ENCODE assay signal across 20 cellular contexts in the genomic region with DNA sequence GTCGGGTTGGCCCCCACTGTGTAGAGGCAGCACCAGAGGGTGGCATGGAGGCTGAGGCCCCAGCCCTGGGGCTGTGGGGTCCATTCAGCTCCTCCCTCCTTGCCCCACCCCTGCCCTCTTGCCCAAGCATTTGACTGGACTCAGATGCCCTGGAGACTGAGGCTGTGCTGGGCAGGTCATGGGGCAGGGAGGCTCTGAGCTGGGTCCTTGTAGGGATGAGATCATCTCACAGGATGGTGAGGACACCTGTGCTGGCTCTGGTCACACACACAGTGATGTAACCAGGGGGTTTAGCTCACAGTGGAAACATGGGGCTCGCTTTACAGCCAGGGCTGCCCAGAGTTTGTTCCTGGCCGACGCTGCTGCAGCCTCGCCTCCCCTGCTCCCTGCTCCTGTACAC. TPM values are rescaled to one million over a fixed set of nuclear protein-coding genes. Genes with fewer than 3 reads are reported as not detected.
"Had no signal": no experiment of that assay in that cellular context is flagged by ENCODE, and none has a peak within 500 bp of the region (broad histone marks: within the 10 kb centered on the region; RNA-seq: fewer than 3 reads in every experiment).

No MANE protein-coding gene starts in this region.

- H3K4me3 ChIP-seq: ascending aorta, colonic mucosa had no signal

- H3K27ac ChIP-seq: colonic mucosa, WERI-Rb-1 had no signal

- H3K4me1 ChIP-seq: colonic mucosa had no signal

- H3K9me3 Mint-ChIP-seq: activated CD8-positive, alpha-beta T cell treated with anti-CD3 and anti-CD28 coated beads for 36 hours; activated naive CD8-positive, alpha-beta T cell treated with anti-CD3 and anti-CD28 coated beads, Interleukin-2, amount 50 U/mL, for 24 hours; activated T-helper 1 cell treated with anti-CD3 and anti-CD28 coated beads, Interleukin-12 subunit alpha, Interleukin-12 subunit beta, Interleukin-2, Interleukin-4 antibody, amounts not matched to agents 30 ng/mL and 10 ng/mL and 1 ng/mL, durations not matched to agents 14 hours and 24 hours and 36 hours; naive thymus-derived CD8-positive, alpha-beta T cell had no signal

- H3K27ac Mint-ChIP-seq: activated CD4-positive, alpha-beta T cell treated with anti-CD3 and anti-CD28 coated beads for 36 hours; activated CD8-positive, alpha-beta T cell treated with anti-CD3 and anti-CD28 coated beads for 36 hours; activated naive CD8-positive, alpha-beta T cell treated with anti-CD3 and anti-CD28 coated beads, Interleukin-2, amount 50 U/mL, for 24 hours; activated T-helper 1 cell treated with anti-CD3 and anti-CD28 coated beads, Interleukin-12 subunit alpha, Interleukin-12 subunit beta, Interleukin-2, Interleukin-4 antibody, amounts not matched to agents 30 ng/mL and 10 ng/mL and 1 ng/mL, durations not matched to agents 14 hours and 24 hours and 36 hours had no signal

- H3K4me1 Mint-ChIP-seq: activated CD4-positive, alpha-beta T cell treated with anti-CD3 and anti-CD28 coated beads for 36 hours; activated naive CD8-positive, alpha-beta T cell treated with anti-CD3 and anti-CD28 coated beads, Interleukin-2, amount 50 U/mL, for 24 hours; naive thymus-derived CD8-positive, alpha-beta T cell had no signal

- H3K36me3 Mint-ChIP-seq: naive thymus-derived CD8-positive, alpha-beta T cell had no signal

- H3K27me3 Mint-ChIP-seq: activated CD4-positive, alpha-beta T cell treated with anti-CD3 and anti-CD28 coated beads for 36 hours; activated CD8-positive, alpha-beta T cell treated with anti-CD3 and anti-CD28 coated beads for 36 hours; activated naive CD8-positive, alpha-beta T cell treated with anti-CD3 and anti-CD28 coated beads, Interleukin-2, amount 50 U/mL, for 24 hours had no signal

- ATAC-seq: activated CD4-positive, alpha-beta T cell treated with anti-CD3 and anti-CD28 coated beads for 36 hours; activated CD8-positive, alpha-beta T cell treated with anti-CD3 and anti-CD28 coated beads for 36 hours; activated naive CD8-positive, alpha-beta T cell treated with anti-CD3 and anti-CD28 coated beads, Interleukin-2, amount 50 U/mL, for 24 hours; naive thymus-derived CD8-positive, alpha-beta T cell had no signal

- H3K27me3 ChIP-seq: ascending aorta, colonic mucosa had no signal

- H3K36me3 ChIP-seq: colonic mucosa had no signal

- H3K4me3 Mint-ChIP-seq: activated CD4-positive, alpha-beta T cell treated with anti-CD3 and anti-CD28 coated beads for 36 hours; activated CD8-positive, alpha-beta T cell treated with anti-CD3 and anti-CD28 coated beads for 36 hours; activated naive CD8-positive, alpha-beta T cell treated with anti-CD3 and anti-CD28 coated beads, Interleukin-2, amount 50 U/mL, for 24 hours; activated T-helper 1 cell treated with anti-CD3 and anti-CD28 coated beads, Interleukin-12 subunit alpha, Interleukin-12 subunit beta, Interleukin-2, Interleukin-4 antibody, amounts not matched to agents 30 ng/mL and 10 ng/mL and 1 ng/mL, durations not matched to agents 14 hours and 24 hours and 36 hours; naive thymus-derived CD8-positive, alpha-beta T cell had no signal

- DNase-seq: activated CD4-positive, alpha-beta T cell treated with anti-CD3 and anti-CD28 coated beads for 36 hours; activated CD8-positive, alpha-beta T cell treated with anti-CD3 and anti-CD28 coated beads for 36 hours; activated naive CD4-positive, alpha-beta T cell treated with Interleukin-2 at 50 U/mL for 16 hours; activated naive CD8-positive, alpha-beta T cell treated with anti-CD3 and anti-CD28 coated beads, Interleukin-2, amount 50 U/mL, for 24 hours; caudate nucleus; colonic mucosa; foreskin melanocyte; kidney; midbrain; naive thymus-derived CD8-positive, alpha-beta T cell; stimulated activated CD4-positive, alpha-beta T cell treated with anti-CD3 and anti-CD28 coated beads, Interleukin-4, amount 100 ng/mL, for 4 hours; trophoblast cell; WERI-Rb-1 had no signal

- H3K9me3 ChIP-seq: ascending aorta, colonic mucosa had no signal

RNA-seq across cellular contexts. Expression of gene SLC28A1, which starts 49.5 kb away (rescaled TPM):
- total RNA-seq: activated CD4-positive, alpha-beta T cell treated with anti-CD3 and anti-CD28 coated beads for 36 hours; activated CD8-positive, alpha-beta T cell treated with anti-CD3 and anti-CD28 coated beads for 36 hours; activated T-helper 1 cell treated with anti-CD3 and anti-CD28 coated beads, Interleukin-12 subunit alpha, Interleukin-12 subunit beta, Interleukin-2, Interleukin-4 antibody, amounts not matched to agents 30 ng/mL and 10 ng/mL and 1 ng/mL, durations not matched to agents 14 hours and 24 hours and 36 hours; ascending aorta; endothelial cell of umbilical vein; lower leg skin; naive thymus-derived CD8-positive, alpha-beta T cell; omental fat pad; pulmonary artery endothelial cell; subcutaneous adipose tissue had no signal
- polyA plus RNA-seq: endothelial cell of umbilical vein; naive thymus-derived CD8-positive, alpha-beta T cell had no signal
